In genomic region chr6:157314705-157315321, GRCh38 we compare ENCODE assay signal across 8 cellular contexts. TPM values are rescaled to one million over a fixed set of nuclear protein-coding genes. Genes with fewer than 3 reads are reported as not detected.
A peak's percentile ranks its signal among the peaks of the same experiment; 100 is the strongest.
DNase-seq lines count a peak whose midpoint lies in the region; ATAC-seq and TF ChIP-seq lines count a peak whose summit lies in the region.

No MANE protein-coding gene starts in this region.

- H3K27ac ChIP-seq in A673 (ENCODE audit: low read depth, low read length, poor library complexity, severe bottlenecking) (no peak overlapping the region), WERI-Rb-1 (no peak overlapping the region), skeletal muscle tissue (ENCODE audit: low read depth, low read length) (peak overlapping the region; percentile 42)

- H3K9me3 ChIP-seq in A673 (ENCODE audit: low read depth, low read length, poor library complexity, severe bottlenecking): no peaks in the 10 kb centered on the region
- no peaks in the 10 kb centered on the region for H3K9me3 ChIP-seq in WERI-Rb-1 (ENCODE audit: severe bottlenecking)
- no peaks in the 10 kb centered on the region for H3K9me3 ChIP-seq in skeletal muscle tissue (ENCODE audit: control insufficient read depth in 3 of 3, low read length in 3 of 3)

- peak; percentile 58 for ATAC-seq in GM18519 (IDR thresholded peaks at IDR 0.05; ENCODE audit: low FRiP score, unreplicated experiment)
- peak; percentile 62 for ATAC-seq in HG03097 (IDR thresholded peaks at IDR 0.05; ENCODE audit: low FRiP score, unreplicated experiment)
- no peak for ATAC-seq in GM19467 (IDR thresholded peaks at IDR 0.05; ENCODE audit: unreplicated experiment)

- H3K9me3 Mint-ChIP-seq in glutamatergic neuron (ENCODE audit: unreplicated experiment): peaks cover 6% of the 10 kb centered on the region

- POLR2A ChIA-PET in A673 (lab: Charles Lee; ENCODE audit: low non-redundant PET): no interaction called here

- peaks cover 2% of the 10 kb centered on the region for H3K27me3 Mint-ChIP-seq in glutamatergic neuron (ENCODE audit: unreplicated experiment)

- no TSS peak for BruUV-seq in A673 (replicated peaks; lab: Mats Ljungman, UMichigan)

- no peak overlapping the region for H3K9ac ChIP-seq in skeletal muscle tissue (ENCODE audit: low read depth in 1 of 3, low read length in 3 of 3)

- H3K27ac Mint-ChIP-seq in glutamatergic neuron (ENCODE audit: unreplicated experiment): no peak overlapping the region

- DNase-seq in A673 (ENCODE audit: low spot score): peak; percentile 78
- no peak for DNase-seq in WERI-Rb-1
- DNase-seq in glutamatergic neuron: no peak
- DNase-seq in NCI-H82 treated with DMSO at 0.1 percent for 48 hours (lab: John Stamatoyannopoulos, UW; ENCODE audit: unreplicated experiment): no peak

- H3K36me3 Mint-ChIP-seq in glutamatergic neuron (ENCODE audit: unreplicated experiment): peaks cover 9% of the 10 kb centered on the region

- no peak overlapping the region for H3K4me3 Mint-ChIP-seq in glutamatergic neuron (ENCODE audit: unreplicated experiment)

- intact Hi-C loops in A673 (cut with micrococcal nuclease; ENCODE audit: unreplicated experiment): loop anchor here (1.0 to 10.0 kb wide), 3 partner anchors 282 to 760 kb away; no protein-coding TSS in a partner anchor

- CTCF ChIA-PET in A673 (lab: Charles Lee): interaction anchor here (0.5 to 1.3 kb wide), 9 partner anchors 8 to 354 kb away, joined by 3 to 9 read pairs (median 3); partner anchors contain the start of gene TMEM242

- peak; percentile 88 for TF ChIP-seq CTCF in A673 (conservative IDR thresholded peaks at IDR 0.05; ENCODE audit: low read depth, low read length)
- peak; percentile 63 for TF ChIP-seq CTCF in WERI-Rb-1 (IDR thresholded peaks at IDR 0.05; ENCODE audit: low read depth, low read length)
- peak; percentile 56 for TF ChIP-seq CTCF in glutamatergic neuron (IDR thresholded peaks at IDR 0.05; ENCODE audit: partially characterized antibody, unreplicated experiment)

- H3K4me3 ChIP-seq in A673 (ENCODE audit: low read depth, low read length, poor library complexity, severe bottlenecking) (no peak overlapping the region), WERI-Rb-1 (ENCODE audit: low read depth, low read length) (no peak overlapping the region), skeletal muscle tissue (ENCODE audit: low read length in 3 of 3) (no peak overlapping the region)

- H3K4me1 Mint-ChIP-seq in glutamatergic neuron (ENCODE audit: low read depth, unreplicated experiment): no peaks in the 10 kb centered on the region

- H3K36me3 ChIP-seq in A673 (ENCODE audit: insufficient read depth, low read length, poor library complexity, severe bottlenecking) (peaks cover 16% of the 10 kb centered on the region), WERI-Rb-1 (peaks cover 10% of the 10 kb centered on the region), skeletal muscle tissue (ENCODE audit: control insufficient read depth in 3 of 3, insufficient read depth in 3 of 3, low read length in 3 of 3) (peaks cover 35 to 52% (median 47%) of the 10 kb centered on the region in 3 donors)

- no peaks in the 10 kb centered on the region for H3K4me1 ChIP-seq in A673 (ENCODE audit: insufficient read depth, low read length, poor library complexity, severe bottlenecking)
- H3K4me1 ChIP-seq in skeletal muscle tissue (ENCODE audit: control insufficient read depth in 3 of 3, insufficient read depth in 3 of 3, low read length in 3 of 3): peaks cover 17 to 25% (median 18%) of the 10 kb centered on the region in 3 donors

- H3K27me3 ChIP-seq in A673 (replicated peaks; ENCODE audit: insufficient read depth, low read depth, low read length, poor library complexity) (no peaks in the 10 kb centered on the region), WERI-Rb-1 (ENCODE audit: insufficient read depth, low read depth, severe bottlenecking) (no peaks in the 10 kb centered on the region), skeletal muscle tissue (ENCODE audit: control insufficient read depth in 3 of 3, insufficient read depth in 3 of 3, low read length in 3 of 3) (no peaks in the 10 kb centered on the region)

RNA-seq across cellular contexts. Expression of gene TMEM242, which starts 8.5 kb away (rescaled TPM):
- total RNA-seq in A673 (2021): 13.2 and 13.5 TPM in 2 replicates
- 19.7 TPM for total RNA-seq in glutamatergic neuron (ENCODE audit: unreplicated experiment)
- total RNA-seq in skeletal muscle tissue: 6.8 TPM
